In the genomic region with DNA sequence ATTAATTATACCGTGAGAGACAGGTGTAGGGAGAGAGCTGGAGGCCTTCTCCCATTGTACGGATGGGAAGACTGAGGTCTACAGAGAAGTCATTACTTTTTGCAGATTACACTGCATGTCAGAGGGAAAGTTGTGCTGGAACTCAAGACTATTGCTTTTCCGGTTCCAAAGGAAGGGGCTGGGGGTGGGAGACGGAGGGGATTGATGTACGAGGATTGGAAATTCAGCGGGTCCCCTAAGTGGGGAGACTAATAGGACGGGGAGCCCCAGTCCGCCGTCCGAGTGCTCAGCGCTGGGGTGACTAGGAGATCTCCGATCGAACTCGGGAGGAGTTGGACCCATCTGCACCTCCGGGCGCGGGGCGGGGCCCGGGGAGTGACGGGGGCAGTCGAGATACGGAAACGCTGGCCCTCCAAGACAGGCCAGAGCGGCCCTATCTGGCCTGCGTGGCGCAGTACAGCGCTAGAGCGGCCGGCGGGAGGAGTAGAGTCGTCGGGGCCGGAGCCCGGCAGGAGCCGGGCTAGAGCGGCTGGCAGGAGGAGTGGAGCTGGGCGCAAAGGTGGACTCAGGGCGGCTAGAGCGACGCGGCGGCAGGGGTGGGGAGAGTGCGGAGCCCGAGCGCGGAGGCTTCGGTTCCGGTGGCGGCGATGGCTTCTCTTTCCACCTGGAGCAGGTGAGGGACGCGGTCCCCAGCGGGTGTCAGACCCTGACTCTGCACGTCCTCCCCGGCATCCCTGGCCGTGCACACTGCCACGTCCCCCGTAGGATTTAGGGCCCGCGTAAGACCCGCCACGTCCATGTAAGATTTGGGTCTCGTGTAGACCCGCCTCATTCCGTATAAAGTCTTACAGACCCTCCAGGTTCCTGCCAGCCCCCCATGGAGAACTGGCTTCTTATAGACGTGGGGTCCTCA, we compare ENCODE assay signal across 8 cellular contexts. TPM values are rescaled to one million over a fixed set of nuclear protein-coding genes. Genes with fewer than 3 reads are reported as not detected.
A peak's percentile ranks its signal among the peaks of the same experiment; 100 is the strongest.
DNase-seq lines count a peak whose midpoint lies in the region; ATAC-seq, FAIRE-seq and TF ChIP-seq lines count a peak whose summit lies in the region.

No MANE protein-coding gene starts in this region.

- no peak for TF ChIP-seq CTCF in progenitor cell of endocrine pancreas (IDR thresholded peaks at IDR 0.05; ENCODE audit: unreplicated experiment)

- H3K27ac Mint-ChIP-seq in T-cell, result peak overlapping the region; percentile 97 to 98
- peak overlapping the region; percentile 95 for H3K27ac Mint-ChIP-seq in progenitor cell of endocrine pancreas

- peaks cover 54 to 74% (median 67%) of the 10 kb centered on the region in 3 donors for H3K4me1 Mint-ChIP-seq in T-cell
- H3K4me1 Mint-ChIP-seq in progenitor cell of endocrine pancreas (ENCODE audit: low read depth), result peaks cover 30% of the 10 kb centered on the region

- DNase-seq in GM12892 (ENCODE audit: insufficient read length), result peak; percentile 99
- DNase-seq in NCI-H1436 (lab: John Stamatoyannopoulos, UW), result peak; percentile 94
- DNase-seq in T-cell, result peak; percentile 61 to 92 (median 73)
- DNase-seq in amniotic stem cell (lab: John Stamatoyannopoulos, UW), result peak; percentile 94
- DNase-seq in left cardiac atrium, result peak; percentile 95
- DNase-seq in progenitor cell of endocrine pancreas (ENCODE audit: low spot score, unreplicated experiment), result peak; percentile 85
- DNase-seq in ureter (ENCODE audit: low spot score), result peak; percentile 94

- POLR2A ChIA-PET in T-cell (lab: Charles Lee), result interaction anchor here (0.5 to 1.1 kb wide), 3 partner anchors 9 to 20 kb away, joined by 3 to 6 read pairs (median 4); no protein-coding TSS in a partner anchor

- H3K27me3 Mint-ChIP-seq in T-cell (no peaks in the 10 kb centered on the region), progenitor cell of endocrine pancreas (peaks cover 27% of the 10 kb centered on the region)

- intact Hi-C loops in left cardiac atrium (cut with DNase I), result no loop called here

- H3K9me3 Mint-ChIP-seq in T-cell, result no peaks in the 10 kb centered on the region
- H3K9me3 Mint-ChIP-seq in progenitor cell of endocrine pancreas (ENCODE audit: low read depth), result no peaks in the 10 kb centered on the region

- H3K36me3 Mint-ChIP-seq in T-cell (peaks cover 37% of the 10 kb centered on the region), progenitor cell of endocrine pancreas (ENCODE audit: insufficient read depth) (no peaks in the 10 kb centered on the region)

- peak; percentile 99 for FAIRE-seq in GM12892 (lab: Jason Lieb, UNC)

- CTCF ChIA-PET in T-cell (lab: Charles Lee), result interaction anchor here in 1 of 2 donors (1.0 to 1.9 kb wide), 2 partner anchors 9 to 11 kb away, joined by 3 to 9 read pairs; no protein-coding TSS in a partner anchor

- ATAC-seq in HG02798 (IDR thresholded peaks at IDR 0.05; ENCODE audit: poor library complexity, unreplicated experiment) (peak; percentile 83), T-cell (replicated peaks in 1 of 4) (peak; percentile 49 to 61 (median 58)), left cardiac atrium (peak; percentile 96)

- H3K4me3 Mint-ChIP-seq in T-cell (peak overlapping the region; percentile 88 to 98 (median 95)), progenitor cell of endocrine pancreas (ENCODE audit: low read depth) (peak overlapping the region; percentile 83)

- peak; percentile 89 for TF ChIP-seq POLR2A in GM12892 (IDR thresholded peaks at IDR 0.05; ENCODE audit: low read depth, low read length)

RNA-seq across cellular contexts. Expression of gene ARHGEF1, which starts 1.1 kb away (rescaled TPM):
- 67.2 TPM for polyA plus RNA-seq in GM12892 (2012; ENCODE audit: missing spikeins)
- 1,000 to 10,000 TPM; 1,130 to 1,360 (median 1,288) TPM for total RNA-seq in T-cell
- total RNA-seq in left cardiac atrium, result 10 to 100 TPM; 47.0 to 59.1 TPM
- total RNA-seq in progenitor cell of endocrine pancreas, result 109 and 112 TPM in 2 replicates
- total RNA-seq in ureter, result 120 TPM

RNA-seq across cellular contexts. Expression of gene CD79A, which starts 7.0 kb away (rescaled TPM):
- polyA plus RNA-seq in GM12892 (2012; ENCODE audit: missing spikeins), result 249 TPM
- total RNA-seq in T-cell (10 to 100 TPM; 15.9 to 51.1 (median 19.0) TPM), left cardiac atrium (under 1 TPM; 0.24 to 0.68 TPM), progenitor cell of endocrine pancreas (0.36 and 0.78 TPM in 2 replicates), ureter (3.7 TPM)

RNA-seq across cellular contexts. Expression of gene RPS19, which starts 24.0 kb away (rescaled TPM):
- polyA plus RNA-seq in GM12892 (2012; ENCODE audit: missing spikeins), result 4,494 TPM
- 1,000 to 10,000 TPM; 3,043 to 4,286 (median 3,822) TPM for total RNA-seq in T-cell
- total RNA-seq in left cardiac atrium, result 100 to 1,000 TPM; 811 to 841 TPM
- 2,232 and 2,439 TPM in 2 replicates for total RNA-seq in progenitor cell of endocrine pancreas
- total RNA-seq in ureter, result 1,844 TPM

RNA-seq across cellular contexts. Expression of gene DMRTC2, which starts 39.2 kb away (rescaled TPM):
- not detected for polyA plus RNA-seq in GM12892 (2012; ENCODE audit: missing spikeins)
- total RNA-seq in T-cell (not detected), left cardiac atrium (not detected), progenitor cell of endocrine pancreas (not detected in 2 replicates), ureter (not detected)

RNA-seq across cellular contexts. Expression of gene LYPD4, which starts 39.6 kb away (rescaled TPM):
- polyA plus RNA-seq in GM12892 (2012; ENCODE audit: missing spikeins), result not detected
- total RNA-seq in T-cell (not detected), left cardiac atrium (not detected), progenitor cell of endocrine pancreas (not detected in 2 replicates), ureter (not detected)

Comparison
In these comparisons a context has a peak if more than half of its experiments do, and no peak if none do; other contexts are left out.
1. Peak in every context shown above with its lines: DNase-seq and ATAC-seq.